15 cellular contexts compared by ENCODE assay signal in genomic region chr3:195135921-195136320, GRCh38.
DNase-seq lines count a peak whose midpoint lies in the region; TF ChIP-seq lines count a peak whose summit lies in the region.
"Had no signal": no experiment of that assay in that cellular context is flagged by ENCODE, and none has a peak within 500 bp of the region (broad histone marks: within the 10 kb centered on the region; RNA-seq: fewer than 3 reads in every experiment).

No MANE protein-coding gene starts in this region.

- no peak overlapping the region for H3K4me3 ChIP-seq in neutrophil (ENCODE audit: low read depth in 1 of 2, low read length in 1 of 2)

- no peaks in the 10 kb centered on the region for H3K36me3 ChIP-seq in neutrophil

- DNase-seq in NCI-H2107 treated with DMSO at 0.1 percent for 48 hours (lab: John Stamatoyannopoulos, UW; ENCODE audit: unreplicated experiment) (peak; percentile 32), NCI-H2107 (lab: John Stamatoyannopoulos, UW) (no peak), NCI-H69 (lab: John Stamatoyannopoulos, UW) (peak; percentile 30), dermis blood vessel endothelial cell (peak; percentile 43), germinal center (ENCODE audit: low spot score) (no peak), NCI-H1694 (lab: John Stamatoyannopoulos, UW) (no peak), GM10266 (ENCODE audit: extremely low spot score) (no peak)
- DNase-seq: CD4-positive, alpha-beta memory T cell; KBM-7; NCI-H1930; NCI-H446 treated with DMSO at 0.1 percent for 48 hours; OCI-M1; Right ventricle myocardium superior had no signal

- TF ChIP-seq CTCF in neutrophil (IDR thresholded peaks at IDR 0.05) (no peak), GM10266 (IDR thresholded peaks at IDR 0.05; ENCODE audit: control insufficient read depth, insufficient read depth, low read depth, missing control alignments) (no peak)

- peaks cover 13 to 16% of the 10 kb centered on the region in 2 experiments for H3K4me1 ChIP-seq in neutrophil (ENCODE audit: control insufficient read depth in 1 of 2, insufficient read depth in 1 of 2, low read depth in 1 of 2, low read length in 1 of 2)

- peak overlapping the region; percentile 39 for H3K27ac ChIP-seq in neutrophil
- H3K27ac ChIP-seq: 22Rv1 had no signal

- H3K27me3 ChIP-seq in neutrophil, result no peaks in the 10 kb centered on the region

- H3K9me3 ChIP-seq in neutrophil, result no peaks in the 10 kb centered on the region

Comparison
In these comparisons a context has a peak if more than half of its experiments do, and no peak if none do; other contexts are left out.
1. DNase-seq: peak in NCI-H2107 treated with DMSO at 0.1 percent for 48 hours (single experiment), NCI-H69 (single experiment) and dermis blood vessel endothelial cell (single experiment); none in NCI-H2107 (single experiment), germinal center (single experiment), NCI-H1694 (single experiment) and GM10266 (single experiment).